13 cellular contexts compared by ENCODE assay signal in genomic region chr17:16040710-16041251, GRCh38. TPM values are rescaled to one million over a fixed set of nuclear protein-coding genes. Genes with fewer than 3 reads are reported as not detected.
DNase-seq lines count a peak whose midpoint lies in the region; ATAC-seq and TF ChIP-seq lines count a peak whose summit lies in the region.
"Had no signal": no experiment of that assay in that cellular context is flagged by ENCODE, and none has a peak within 500 bp of the region (broad histone marks: within the 10 kb centered on the region; RNA-seq: fewer than 3 reads in every experiment).

No MANE protein-coding gene starts in this region.

- H3K4me3 ChIP-seq in right cardiac atrium (ENCODE audit: low read length) (no peak overlapping the region), choroid plexus epithelial cell (ENCODE audit: low read depth, low read length) (no peak overlapping the region), uterus (no peak overlapping the region)
- H3K4me3 ChIP-seq: HAP-1 had no signal

- H3K9me3 ChIP-seq in right cardiac atrium (ENCODE audit: control insufficient read depth, low read length) (no peaks in the 10 kb centered on the region), uterus (no peaks in the 10 kb centered on the region)
- H3K9me3 ChIP-seq: HAP-1 had no signal

- WGBS in right cardiac atrium, result 79% methylated on average over 4 of the region's 4 CpGs

- no peak for TF ChIP-seq CTCF in choroid plexus epithelial cell (conservative IDR thresholded peaks at IDR 0.05; ENCODE audit: low read depth, low read length)
- no peak for TF ChIP-seq CTCF in uterus (IDR thresholded peaks at IDR 0.05)

- H3K4me1 ChIP-seq in right cardiac atrium (ENCODE audit: control insufficient read depth, insufficient read depth, low read length), result no peaks in the 10 kb centered on the region
- no peaks in the 10 kb centered on the region for H3K4me1 ChIP-seq in uterus
- H3K4me1 ChIP-seq: HAP-1 had no signal

- ATAC-seq in right cardiac atrium (peak; percentile 61 to 81), Right ventricle myocardium inferior (no peak), GM19397 (IDR thresholded peaks at IDR 0.05; ENCODE audit: unreplicated experiment) (no peak)

- no peak for DNase-seq in right cardiac atrium
- no peak for DNase-seq in Right ventricle myocardium inferior (ENCODE audit: missing footprints)
- peak; percentile 40 for DNase-seq in choroid plexus epithelial cell (ENCODE audit: low read depth)
- DNase-seq in medulla oblongata (ENCODE audit: extremely low spot score), result peak; percentile 78
- peak in 1 of 2 donors; percentile 30 for DNase-seq in uterus
- DNase-seq in SIG-M5 (lab: John Stamatoyannopoulos, UW), result no peak
- DNase-seq in activated CD4-positive, alpha-beta T cell treated with anti-CD3 and anti-CD28 coated beads for 48 hours, result no peak
- DNase-seq: activated CD4-positive, alpha-beta T cell treated with anti-CD3 and anti-CD28 coated beads, Interleukin-2, amount 50 U/mL, for 1 hour; left cardiac atrium; NCI-H526 treated with DMSO at 0.1 percent for 48 hours; posterior cingulate gyrus had no signal

- intact Hi-C loops in right cardiac atrium (cut with DNase I) (no loop called here), Right ventricle myocardium inferior (cut with DNase I) (no loop called here), uterus (cut with DNase I; ENCODE audit: low total_unique reads) (no loop called here)

- H3K27me3 ChIP-seq in right cardiac atrium (ENCODE audit: control insufficient read depth, insufficient read depth) (no peaks in the 10 kb centered on the region), uterus (no peaks in the 10 kb centered on the region)

- no peaks in the 10 kb centered on the region for H3K36me3 ChIP-seq in uterus

- no peak for TF ChIP-seq POLR2A in uterus (IDR thresholded peaks at IDR 0.05)

- H3K27ac ChIP-seq in right cardiac atrium (ENCODE audit: low read length) (no peak overlapping the region), uterus (peak overlapping the region; percentile 45 to 75)

RNA-seq across cellular contexts. Expression of gene TTC19, which starts 41.2 kb away (rescaled TPM):
- 10 to 100 TPM; 24.7 to 31.8 (median 26.8) TPM for total RNA-seq in right cardiac atrium
- 17.1 TPM for polyA plus RNA-seq in right cardiac atrium
- total RNA-seq in Right ventricle myocardium inferior, result 18.9 TPM
- total RNA-seq in uterus, result 10 to 100 TPM; 38.4 to 71.2 (median 52.0) TPM

RNA-seq across cellular contexts. Expression of gene ZSWIM7, which starts 41.3 kb away (rescaled TPM):
- total RNA-seq in right cardiac atrium (10 to 100 TPM; 21.9 to 33.3 (median 29.8) TPM), Right ventricle myocardium inferior (24.8 TPM), uterus (10 to 100 TPM in 3 of 4 donors, 1 to 10 TPM in 1; 1.3 to 30.3 (median 20.7) TPM)
- polyA plus RNA-seq in right cardiac atrium, result 45.2 TPM

Comparison
In these comparisons a context has a peak if more than half of its experiments do, and no peak if none do; other contexts are left out.
1. ATAC-seq: peak in right cardiac atrium (2 of 2); none in Right ventricle myocardium inferior (single experiment) and GM19397 (single experiment).
2. DNase-seq: peak in choroid plexus epithelial cell (single experiment) and medulla oblongata (single experiment); none in right cardiac atrium (0 of 3), Right ventricle myocardium inferior (single experiment), SIG-M5 (single experiment) and activated CD4-positive, alpha-beta T cell treated with anti-CD3 and anti-CD28 coated beads for 48 hours (single experiment).